7 cellular contexts compared by ENCODE assay signal in genomic region chr2:75044291-75044690, GRCh38.
"Had no signal": no experiment of that assay in that cellular context is flagged by ENCODE, and none has a peak within 500 bp of the region (broad histone marks: within the 10 kb centered on the region; RNA-seq: fewer than 3 reads in every experiment).

No MANE protein-coding gene starts in this region.

- H2AFZ ChIP-seq: GM23338 had no signal

- ATAC-seq: GM23338, HepG2, K562 had no signal

- H3K4me2 ChIP-seq: GM23338 had no signal

- H3K27ac Mint-ChIP-seq: GM23338, H9 had no signal

- H3K9me3 Mint-ChIP-seq: GM23338, H9 had no signal

- DNase-seq: H9, HCEC 1CT, KG1 had no signal

- H3K27ac ChIP-seq: HL-60 had no signal

- H3K4me3 Mint-ChIP-seq: GM23338, H9 had no signal

- H3K4me3 ChIP-seq: GM23338, K562 had no signal
